1 cellular context compared by ENCODE assay signal in genomic region chr5:138692370-138692769, GRCh38.
A peak's percentile ranks its signal among the peaks of the same experiment; 100 is the strongest.
TF ChIP-seq lines count a peak whose summit lies in the region.

No MANE protein-coding gene starts in this region.

TF ChIP-seq in K562, 482 proteins besides CTCF, POLR2A, EP300 and RAD21 (continued from another document):
- TF ChIP-seq AFF4 (CRISPR knock-in tag; IDR thresholded peaks at IDR 0.05) (no peak), CEBPG (CRISPR knock-in tag; IDR thresholded peaks at IDR 0.05) (0 out of 2 replicates have a peak, but pooled peaks have one; percentile 24), CEBPG (tag; conservative IDR thresholded peaks at IDR 0.05 in 1 of 2, IDR thresholded peaks at IDR 0.05 in 1 of 2) (peak in 1 of 2 experiments; percentile 55; a peak in 2 of 4 replicates), ETV5 (CRISPR knock-in tag; IDR thresholded peaks at IDR 0.05; ENCODE audit: low read depth) (no peak), MNT (conservative IDR thresholded peaks at IDR 0.05) (no peak)
